8 cellular contexts compared by ENCODE assay signal in genomic region chr16:29963021-29963743, GRCh38. TPM values are rescaled to one million over a fixed set of nuclear protein-coding genes. Genes with fewer than 3 reads are reported as not detected.
A peak's percentile ranks its signal among the peaks of the same experiment; 100 is the strongest.
DNase-seq lines count a peak whose midpoint lies in the region; ATAC-seq and TF ChIP-seq lines count a peak whose summit lies in the region.

No MANE protein-coding gene starts in this region.

- H3K27ac ChIP-seq in heart right ventricle: peak overlapping the region; percentile 93 to 98 (median 96)
- H3K27ac ChIP-seq in breast epithelium: peak overlapping the region; percentile 92 to 96
- H3K27ac ChIP-seq in muscle layer of colon (ENCODE audit: low read depth, low read length): peak overlapping the region; percentile 86
- peak overlapping the region; percentile 87 to 92 for H3K27ac ChIP-seq in uterus

- no peaks in the 10 kb centered on the region for H3K27me3 ChIP-seq in heart right ventricle
- H3K27me3 ChIP-seq in breast epithelium: no peaks in the 10 kb centered on the region
- H3K27me3 ChIP-seq in muscle layer of colon (ENCODE audit: control insufficient read depth in 1 of 2, insufficient read depth in 2 of 2, low read length in 2 of 2): no peaks in the 10 kb centered on the region
- H3K27me3 ChIP-seq in uterus: no peaks in the 10 kb centered on the region

- WGBS in heart right ventricle, 2 donors: 77 to 87% methylated on average over 14 of the region's 14 CpGs

- H3K9ac ChIP-seq in muscle layer of colon (ENCODE audit: low read length): peak overlapping the region; percentile 76

- H3K9me3 ChIP-seq in heart right ventricle: no peaks in the 10 kb centered on the region
- no peaks in the 10 kb centered on the region for H3K9me3 ChIP-seq in breast epithelium
- no peaks in the 10 kb centered on the region for H3K9me3 ChIP-seq in muscle layer of colon (ENCODE audit: low read length)
- no peaks in the 10 kb centered on the region for H3K9me3 ChIP-seq in uterus

- no peak for ATAC-seq in heart right ventricle
- no peak for ATAC-seq in Right ventricle myocardium inferior
- ATAC-seq in HG03442 (IDR thresholded peaks at IDR 0.05; ENCODE audit: unreplicated experiment): no peak
- ATAC-seq in GM21576 (IDR thresholded peaks at IDR 0.05; ENCODE audit: unreplicated experiment): no peak

- TF ChIP-seq POLR2A in breast epithelium (IDR thresholded peaks at IDR 0.05): no peak
- no peak for TF ChIP-seq POLR2A in uterus (IDR thresholded peaks at IDR 0.05)

- TF ChIP-seq CTCF in heart right ventricle (IDR thresholded peaks at IDR 0.05): no peak
- no peak for TF ChIP-seq CTCF in breast epithelium (IDR thresholded peaks at IDR 0.05)
- no peak for TF ChIP-seq CTCF in uterus (IDR thresholded peaks at IDR 0.05)

- intact Hi-C loops in heart right ventricle (cut with DNase I): loop anchor here in 5 of 10 donors (5.0 to 10.0 kb wide), 4 partner anchors 34 to 148 kb away; partner anchors contain the start of genes HIRIP3 (in 3 of the 5), INO80E (in 3 of the 5), KCTD13 (in 2 of the 5) and CDIPT (in 1 of the 5)
- intact Hi-C loops in Right ventricle myocardium inferior (cut with DNase I): no loop called here
- intact Hi-C loops in breast epithelium (cut with DNase I; ENCODE audit: low total_unique reads): no loop called here
- intact Hi-C loops in uterus (cut with DNase I; ENCODE audit: low total_unique reads): no loop called here

- H3K4me1 ChIP-seq in heart right ventricle (peaks cover 0 to 35% (median 20%) of the 10 kb centered on the region in 9 donors), breast epithelium (peaks cover 0 to 6% of the 10 kb centered on the region in 2 donors), muscle layer of colon (ENCODE audit: insufficient read depth, low read length) (peaks cover 17% of the 10 kb centered on the region), uterus (no peaks in the 10 kb centered on the region)

- peaks cover 0 to 45% (median 4%) of the 10 kb centered on the region in 9 donors for H3K36me3 ChIP-seq in heart right ventricle
- no peaks in the 10 kb centered on the region for H3K36me3 ChIP-seq in breast epithelium
- peaks cover 4% of the 10 kb centered on the region for H3K36me3 ChIP-seq in muscle layer of colon (ENCODE audit: insufficient read depth, low read length)
- no peaks in the 10 kb centered on the region for H3K36me3 ChIP-seq in uterus

- DNase-seq in heart right ventricle (no peak), Right ventricle myocardium inferior (ENCODE audit: missing footprints) (no peak), breast epithelium (ENCODE audit: low spot score in 2 of 2) (no peak), uterus (no peak), DMS79 (lab: John Stamatoyannopoulos, UW) (no peak)

- H3K4me3 ChIP-seq in heart right ventricle (peak overlapping the region in 9 of 10 donors; percentile 64 to 94 (median 84)), breast epithelium (peak overlapping the region; percentile 68 to 91 (median 88)), muscle layer of colon (ENCODE audit: low read depth in 1 of 2, low read length in 2 of 2) (peak overlapping the region; percentile 71 to 72), uterus (peak overlapping the region; percentile 67 to 71)

RNA-seq across cellular contexts. Expression of gene TMEM219, which starts 1.3 kb away (rescaled TPM):
- 100 to 1,000 TPM in 1 of 10 donors, 10 to 100 TPM in 9; 53.0 to 105 (median 67.1) TPM for total RNA-seq in heart right ventricle
- 10 to 100 TPM; 80.4 to 85.9 TPM for polyA plus RNA-seq in heart right ventricle
- 74.4 TPM for total RNA-seq in Right ventricle myocardium inferior
- 100 to 1,000 TPM; 111 to 135 (median 128) TPM for total RNA-seq in breast epithelium
- 10 to 100 TPM; 38.6 to 82.3 (median 58.5) TPM for total RNA-seq in uterus

RNA-seq across cellular contexts. Expression of gene TAOK2, which starts 10.5 kb away (rescaled TPM):
- total RNA-seq in heart right ventricle (10 to 100 TPM; 27.0 to 40.6 (median 32.7) TPM), Right ventricle myocardium inferior (32.7 TPM), breast epithelium (10 to 100 TPM; 31.8 to 51.1 (median 37.3) TPM), uterus (10 to 100 TPM; 28.4 to 70.0 (median 46.6) TPM)
- polyA plus RNA-seq in heart right ventricle: 10 to 100 TPM; 27.6 to 50.4 TPM

RNA-seq across cellular contexts. Expression of gene HIRIP3, which starts 32.2 kb away (rescaled TPM):
- total RNA-seq in heart right ventricle (10 to 100 TPM; 14.4 to 23.2 (median 17.1) TPM), Right ventricle myocardium inferior (20.2 TPM), breast epithelium (10 to 100 TPM; 10.5 to 18.2 (median 15.5) TPM), uterus (10 to 100 TPM in 2 of 4 donors, 1 to 10 TPM in 2; 3.8 to 20.4 (median 13.5) TPM)
- polyA plus RNA-seq in heart right ventricle: 10 to 100 TPM; 17.9 to 22.4 TPM

RNA-seq across cellular contexts. Expression of gene INO80E, which starts 32.9 kb away (rescaled TPM):
- 10 to 100 TPM; 23.2 to 34.8 (median 30.6) TPM for total RNA-seq in heart right ventricle
- polyA plus RNA-seq in heart right ventricle: 10 to 100 TPM; 63.2 to 80.4 TPM
- total RNA-seq in Right ventricle myocardium inferior: 32.4 TPM
- 10 to 100 TPM; 31.8 to 39.7 (median 38.6) TPM for total RNA-seq in breast epithelium
- total RNA-seq in uterus: 100 to 1,000 TPM in 1 of 4 donors, 10 to 100 TPM in 2, 1 to 10 TPM in 1; 4.1 to 714 (median 68.9) TPM

RNA-seq across cellular contexts. Expression of gene KCTD13, which starts 37.2 kb away (rescaled TPM):
- total RNA-seq in heart right ventricle: 1 to 10 TPM; 5.4 to 8.2 (median 7.3) TPM
- 10 to 100 TPM in 1 of 2 donors, 1 to 10 TPM in 1; 5.2 to 18.0 TPM for polyA plus RNA-seq in heart right ventricle
- 8.0 TPM for total RNA-seq in Right ventricle myocardium inferior
- 10 to 100 TPM; 14.3 to 20.5 (median 18.7) TPM for total RNA-seq in breast epithelium
- total RNA-seq in uterus: 10 to 100 TPM in 2 of 4 donors, 1 to 10 TPM in 2; 1.8 to 33.3 (median 14.6) TPM
